In the genomic region with DNA sequence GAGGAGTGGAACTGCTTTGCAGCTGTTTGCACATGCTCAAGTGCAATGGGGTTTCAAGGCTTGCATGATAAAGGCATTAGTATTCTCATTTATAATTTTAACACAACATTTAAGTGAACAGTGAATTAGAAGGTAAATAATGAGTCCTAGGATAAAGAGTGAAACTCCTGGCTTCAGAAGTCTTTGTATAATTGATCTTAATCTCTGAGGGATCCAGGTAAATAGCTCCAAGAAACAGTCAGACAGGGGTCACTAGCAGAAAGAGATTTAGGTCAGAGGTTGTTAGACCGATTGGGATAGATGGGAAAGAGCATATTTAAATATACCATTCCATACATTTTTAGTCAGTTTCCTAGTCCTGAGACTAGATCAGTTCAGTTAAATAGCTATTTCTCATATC, we compare ENCODE assay signal across 18 cellular contexts. TPM values are rescaled to one million over a fixed set of nuclear protein-coding genes. Genes with fewer than 3 reads are reported as not detected.
A peak's percentile ranks its signal among the peaks of the same experiment; 100 is the strongest.
DNase-seq lines count a peak whose midpoint lies in the region; ATAC-seq and TF ChIP-seq lines count a peak whose summit lies in the region.
"Had no signal": no experiment of that assay in that cellular context is flagged by ENCODE, and none has a peak within 500 bp of the region (broad histone marks: within the 10 kb centered on the region; RNA-seq: fewer than 3 reads in every experiment).

No MANE protein-coding gene starts in this region.

- H3K4me1 Mint-ChIP-seq in T-helper 17 cell (peaks cover 11% of the 10 kb centered on the region), progenitor cell of endocrine pancreas (ENCODE audit: low read depth) (peaks cover 55% of the 10 kb centered on the region)
- peaks cover 43% of the 10 kb centered on the region for H3K4me1 Mint-ChIP-seq in dendritic cell treated with granulocyte-macrophage colony-stimulating factor and Interleukin-4, amounts not matched to agents 40 ng/mL and 50 ng/mL, for 4 days (ENCODE audit: low read depth)
- peaks cover 23% of the 10 kb centered on the region for H3K4me1 Mint-ChIP-seq in activated CD8-positive, alpha-beta T cell treated with anti-CD3 and anti-CD28 coated beads, Interleukin-2, amount 10 ng/mL, durations not matched to agents 7 days and 5 days (ENCODE audit: low read depth)

- no peaks in the 10 kb centered on the region for H3K36me3 ChIP-seq in KMS-11 (ENCODE audit: insufficient read depth)
- H3K36me3 ChIP-seq: BE2C, HAP-1 had no signal

- CTCF ChIA-PET in activated CD8-positive, alpha-beta T cell treated with anti-CD3 and anti-CD28 coated beads, Interleukin-2, amount 10 ng/mL, durations not matched to agents 7 days and 5 days (lab: Charles Lee), result interaction anchor here (0.8 to 2.6 kb wide), 6 partner anchors 10 to 111 kb away, joined by 3 to 15 read pairs (median 4); no protein-coding TSS in a partner anchor

- no peaks in the 10 kb centered on the region for H4K20me1 ChIP-seq in KMS-11 (ENCODE audit: insufficient read depth)

- no peak overlapping the region for H3K4me3 Mint-ChIP-seq in T-helper 17 cell
- H3K4me3 Mint-ChIP-seq in dendritic cell treated with granulocyte-macrophage colony-stimulating factor and Interleukin-4, amounts not matched to agents 40 ng/mL and 50 ng/mL, for 4 days, result no peak overlapping the region
- H3K4me3 Mint-ChIP-seq in progenitor cell of endocrine pancreas (ENCODE audit: low read depth), result no peak overlapping the region
- no peak overlapping the region for H3K4me3 Mint-ChIP-seq in activated CD8-positive, alpha-beta T cell treated with anti-CD3 and anti-CD28 coated beads, Interleukin-2, amount 10 ng/mL, durations not matched to agents 7 days and 5 days
- H3K4me3 Mint-ChIP-seq: CD4-positive, CD25-positive, alpha-beta regulatory T cell; CD8-positive, alpha-beta memory T cell had no signal

- H3K4me3 ChIP-seq in KMS-11 (IDR thresholded peaks at IDR 0.05; ENCODE audit: insufficient read depth, low read depth, low read length), result no peak overlapping the region
- H3K4me3 ChIP-seq: HAP-1 had no signal

- peak overlapping the region; percentile 4; the same call in 1 of the 2 replicates for H2AFZ ChIP-seq in KMS-11 (ENCODE audit: low read depth)

- H3K27me3 ChIP-seq in KMS-11 (ENCODE audit: insufficient read depth, low read depth), result no peaks in the 10 kb centered on the region

- no peak overlapping the region for H3K27ac ChIP-seq in KMS-11

- H3K9ac ChIP-seq in KMS-11, result no peak overlapping the region

- H3K27me3 Mint-ChIP-seq in T-helper 17 cell, result no peaks in the 10 kb centered on the region
- no peaks in the 10 kb centered on the region for H3K27me3 Mint-ChIP-seq in dendritic cell treated with granulocyte-macrophage colony-stimulating factor and Interleukin-4, amounts not matched to agents 40 ng/mL and 50 ng/mL, for 4 days
- H3K27me3 Mint-ChIP-seq in progenitor cell of endocrine pancreas, result no peaks in the 10 kb centered on the region
- no peaks in the 10 kb centered on the region for H3K27me3 Mint-ChIP-seq in activated CD8-positive, alpha-beta T cell treated with anti-CD3 and anti-CD28 coated beads, Interleukin-2, amount 10 ng/mL, durations not matched to agents 7 days and 5 days (ENCODE audit: low read depth)
- H3K27me3 Mint-ChIP-seq: CD8-positive, alpha-beta memory T cell had no signal

- no peaks in the 10 kb centered on the region for H3K9me3 Mint-ChIP-seq in dendritic cell treated with granulocyte-macrophage colony-stimulating factor and Interleukin-4, amounts not matched to agents 40 ng/mL and 50 ng/mL, for 4 days
- no peaks in the 10 kb centered on the region for H3K9me3 Mint-ChIP-seq in progenitor cell of endocrine pancreas (ENCODE audit: low read depth)
- no peaks in the 10 kb centered on the region for H3K9me3 Mint-ChIP-seq in activated CD8-positive, alpha-beta T cell treated with anti-CD3 and anti-CD28 coated beads, Interleukin-2, amount 10 ng/mL, durations not matched to agents 7 days and 5 days (ENCODE audit: insufficient read depth)
- H3K9me3 Mint-ChIP-seq: CD4-positive, CD25-positive, alpha-beta regulatory T cell; CD8-positive, alpha-beta memory T cell had no signal

- DNase-seq in T-helper 17 cell, result no peak
- no peak for DNase-seq in progenitor cell of endocrine pancreas (ENCODE audit: low spot score, unreplicated experiment)
- DNase-seq in KG1 (lab: John Stamatoyannopoulos, UW), result no peak
- DNase-seq in activated CD8-positive, alpha-beta T cell treated with anti-CD3 and anti-CD28 coated beads, Interleukin-2, amount 10 ng/mL, durations not matched to agents 7 days and 5 days, result no peak
- DNase-seq in HUDEP-2 (lab: John Stamatoyannopoulos, UW; ENCODE audit: unreplicated experiment in 76 of 76), result no peak
- DNase-seq: ACHN; BE2C; C1 segment of cervical spinal cord; CD4-positive, CD25-positive, alpha-beta regulatory T cell; CD8-positive, alpha-beta memory T cell; COR-L47; DMS153; DMS79; GDM1 had no signal

- no peaks in the 10 kb centered on the region for H3K36me3 Mint-ChIP-seq in T-helper 17 cell (ENCODE audit: low read depth)
- no peaks in the 10 kb centered on the region for H3K36me3 Mint-ChIP-seq in dendritic cell treated with granulocyte-macrophage colony-stimulating factor and Interleukin-4, amounts not matched to agents 40 ng/mL and 50 ng/mL, for 4 days (ENCODE audit: low read depth)
- no peaks in the 10 kb centered on the region for H3K36me3 Mint-ChIP-seq in progenitor cell of endocrine pancreas (ENCODE audit: insufficient read depth)
- no peaks in the 10 kb centered on the region for H3K36me3 Mint-ChIP-seq in activated CD8-positive, alpha-beta T cell treated with anti-CD3 and anti-CD28 coated beads, Interleukin-2, amount 10 ng/mL, durations not matched to agents 7 days and 5 days (ENCODE audit: low read depth)
- H3K36me3 Mint-ChIP-seq: CD4-positive, CD25-positive, alpha-beta regulatory T cell; CD8-positive, alpha-beta memory T cell had no signal

- H3K79me2 ChIP-seq in KMS-11 (ENCODE audit: insufficient read depth, low read depth), result no peaks in the 10 kb centered on the region

- no peaks in the 10 kb centered on the region for H3K9me3 ChIP-seq in T-helper 17 cell (ENCODE audit: control insufficient read depth, low read length, poor library complexity, severe bottlenecking)
- H3K9me3 ChIP-seq: BE2C, HAP-1 had no signal

- ATAC-seq in T-helper 17 cell (no peak), GM21360 (IDR thresholded peaks at IDR 0.05; ENCODE audit: unreplicated experiment) (no peak)
- ATAC-seq in activated CD8-positive, alpha-beta T cell treated with anti-CD3 and anti-CD28 coated beads, Interleukin-2, amount 10 ng/mL, durations not matched to agents 7 days and 5 days, result no peak

- H3K4me2 ChIP-seq in KMS-11, result peak overlapping the region; percentile 1; the same call in 1 of the 2 replicates

- POLR2A ChIA-PET in activated CD8-positive, alpha-beta T cell treated with anti-CD3 and anti-CD28 coated beads, Interleukin-2, amount 10 ng/mL, durations not matched to agents 7 days and 5 days (lab: Charles Lee), result interaction anchor here (0.8 kb wide), 1 partner anchor 25 kb away, joined by 3 read pairs; no protein-coding TSS in a partner anchor

- no peak for TF ChIP-seq CTCF in KMS-11 (conservative IDR thresholded peaks at IDR 0.05; ENCODE audit: low read depth, low read length)
- no peak for TF ChIP-seq CTCF in progenitor cell of endocrine pancreas (IDR thresholded peaks at IDR 0.05; ENCODE audit: unreplicated experiment)

- H3K27ac Mint-ChIP-seq in T-helper 17 cell (peak overlapping the region; percentile 80), progenitor cell of endocrine pancreas (peak overlapping the region; percentile 67)
- H3K27ac Mint-ChIP-seq in dendritic cell treated with granulocyte-macrophage colony-stimulating factor and Interleukin-4, amounts not matched to agents 40 ng/mL and 50 ng/mL, for 4 days, result peak overlapping the region; percentile 73
- no peak overlapping the region for H3K27ac Mint-ChIP-seq in activated CD8-positive, alpha-beta T cell treated with anti-CD3 and anti-CD28 coated beads, Interleukin-2, amount 10 ng/mL, durations not matched to agents 7 days and 5 days

- intact Hi-C loops in dendritic cell treated with granulocyte-macrophage colony-stimulating factor and Interleukin-4, amounts not matched to agents 40 ng/mL and 50 ng/mL, for 4 days (cut with micrococcal nuclease), result no loop called here

- H3K4me1 ChIP-seq in KMS-11 (ENCODE audit: low read depth, poor library complexity, severe bottlenecking), result peaks cover 66% of the 10 kb centered on the region
- H3K4me1 ChIP-seq: BE2C, HAP-1 had no signal

RNA-seq across cellular contexts. Expression of gene THEM4, which starts 14.1 kb away (rescaled TPM):
- total RNA-seq in T-helper 17 cell, result 10 to 100 TPM; 42.2 to 57.3 TPM
- 17.3 and 21.5 TPM in 2 replicates for total RNA-seq in progenitor cell of endocrine pancreas
- 10 to 100 TPM; 29.8 to 31.7 TPM for total RNA-seq in activated CD8-positive, alpha-beta T cell treated with anti-CD3 and anti-CD28 coated beads, Interleukin-2, amount 10 ng/mL, durations not matched to agents 7 days and 5 days
